Comparison of ENCODE assay signal across 21 cellular contexts in genomic region chr4:150375025-150375424, GRCh38.
"Had no signal": no experiment of that assay in that cellular context is flagged by ENCODE, and none has a peak within 500 bp of the region (broad histone marks: within the 10 kb centered on the region; RNA-seq: fewer than 3 reads in every experiment).

No MANE protein-coding gene starts in this region.

- H2AFZ ChIP-seq: hepatocyte had no signal

- H3K27me3 ChIP-seq: dorsolateral prefrontal cortex, esophagus muscularis mucosa, foreskin keratinocyte, gastroesophageal sphincter, heart left ventricle, hepatocyte had no signal

- H3K9me3 ChIP-seq: esophagus muscularis mucosa, gastroesophageal sphincter, heart left ventricle, left ventricle myocardium inferior, lower lobe of right lung had no signal

- H3K9me3 Mint-ChIP-seq: immature natural killer cell had no signal

- H3K4me3 ChIP-seq: coronary artery, dorsolateral prefrontal cortex, esophagus muscularis mucosa, gastroesophageal sphincter, heart left ventricle, hepatocyte, left ventricle myocardium inferior, lower lobe of right lung had no signal

- H3K27ac ChIP-seq: coronary artery, dorsolateral prefrontal cortex, esophagus muscularis mucosa, foreskin keratinocyte, gastroesophageal sphincter, heart left ventricle, hepatocyte, left ventricle myocardium inferior, lower lobe of right lung had no signal

- H3K4me1 ChIP-seq: esophagus muscularis mucosa, foreskin keratinocyte, gastroesophageal sphincter, heart left ventricle, left ventricle myocardium inferior, lower lobe of right lung had no signal

- H3K79me2 ChIP-seq: hepatocyte had no signal

- H3K4me2 ChIP-seq: hepatocyte had no signal

- H3K4me3 Mint-ChIP-seq: immature natural killer cell had no signal

- H3K36me3 ChIP-seq: esophagus muscularis mucosa, gastroesophageal sphincter, heart left ventricle, left ventricle myocardium inferior, lower lobe of right lung had no signal

- H3K4me1 Mint-ChIP-seq: immature natural killer cell had no signal

- DNase-seq: dermis blood vessel endothelial cell; dorsolateral prefrontal cortex; effector CD4-positive, alpha-beta T cell; effector memory CD4-positive, alpha-beta T cell; foreskin keratinocyte; heart left ventricle; hypothalamus; immature natural killer cell; islet precursor cell; kidney; kidney glomerular epithelial cell; left colon; left ventricle myocardium inferior; lower lobe of right lung; mesenchymal stem cell; midbrain had no signal

- ATAC-seq: foreskin keratinocyte, gastroesophageal sphincter, heart left ventricle, left colon, left lobe of liver, lower lobe of right lung had no signal
